Comparison of ENCODE assay signal across 3 cellular contexts in the genomic region with DNA sequence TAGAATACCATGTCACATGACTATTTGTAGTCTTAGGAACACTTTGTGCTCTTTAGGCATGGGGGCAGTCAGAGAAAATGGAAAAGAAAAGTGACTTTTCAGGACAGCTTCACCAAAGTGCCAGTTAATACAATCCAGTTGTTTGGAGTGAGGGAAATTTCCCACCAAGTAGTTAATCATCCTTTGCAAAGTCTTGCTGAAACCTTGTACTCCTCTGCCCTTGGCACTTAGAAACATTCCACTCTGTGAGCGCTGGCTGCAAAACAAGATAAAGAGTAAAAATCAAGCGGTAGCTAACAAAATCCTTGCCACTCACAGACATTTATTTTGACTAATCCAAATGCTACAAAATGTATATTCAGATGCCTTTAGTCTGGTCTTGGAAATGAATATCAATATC.
"Had no signal": no experiment of that assay in that cellular context is flagged by ENCODE, and none has a peak within 500 bp of the region (broad histone marks: within the 10 kb centered on the region; RNA-seq: fewer than 3 reads in every experiment).

No MANE protein-coding gene starts in this region.

- DNase-seq: GDM1, GF-D8 had no signal

- H3K4me3 ChIP-seq: GM12878 had no signal

- ATAC-seq: GM12878 had no signal
